In genomic region chr13:112795277-112795676, GRCh38 we compare ENCODE assay signal across 24 cellular contexts.
"Had no signal": no experiment of that assay in that cellular context is flagged by ENCODE, and none has a peak within 500 bp of the region (broad histone marks: within the 10 kb centered on the region; RNA-seq: fewer than 3 reads in every experiment).

No MANE protein-coding gene starts in this region.

- FAIRE-seq: islet of Langerhans, urothelium cell line had no signal

- H3K4me1 ChIP-seq: neural progenitor cell, parathyroid adenoma, psoas muscle, transverse colon had no signal

- H3K9me3 ChIP-seq: neutrophil, psoas muscle, transverse colon, upper lobe of right lung had no signal

- ATAC-seq: natural killer cell; psoas muscle; right cardiac atrium; sciatic nerve; stimulated activated naive B cell treated with anti-CD40 and anti-IgM and Interleukin-4, amounts not matched to agents 10 μg/mL and 1 μg/mL and 100 μg/mL, for 72 hours; stimulated activated naive CD8-positive, alpha-beta T cell treated with anti-CD3 and anti-CD28 coated beads, Interleukin-15, Interleukin-2, amounts not matched to agents 100 U/mL and 50 U/mL, for 24 hours; upper lobe of right lung had no signal

- H3K27me3 ChIP-seq: neural progenitor cell, neutrophil, transverse colon, upper lobe of right lung had no signal

- H3K4me3 ChIP-seq: neural progenitor cell, psoas muscle, skin epidermis, transverse colon, upper lobe of right lung had no signal

- H3K4me2 ChIP-seq: neural progenitor cell had no signal

- H3K9ac ChIP-seq: neural progenitor cell, parathyroid adenoma had no signal

- H2AFZ ChIP-seq: neural progenitor cell, parathyroid adenoma had no signal

- DNase-seq: head of caudate nucleus; hypothalamus; immature natural killer cell; naive B cell; natural killer cell; nephron progenitor cell; occipital lobe; psoas muscle; right cardiac atrium; stimulated activated CD4-positive, alpha-beta T cell treated with anti-CD3 and anti-CD28 coated beads, Interleukin-12 subunit alpha, Interleukin-12 subunit beta, amount 100 ng/mL, for 4 hours; stimulated activated CD4-positive, alpha-beta T cell treated with anti-CD3 and anti-CD28 coated beads, Interleukin-15, amount 100 ng/mL, for 24 hours; stimulated activated CD4-positive, alpha-beta T cell treated with anti-CD3 and anti-CD28 coated beads, Interleukin-2, amount 100 ng/mL, for 24 hours; stimulated activated CD4-positive, alpha-beta T cell treated with anti-CD3 and anti-CD28 coated beads, Interleukin-4, amount 100 ng/mL, for 1 hour; stimulated activated naive B cell treated with anti-CD40 and anti-IgM and Interleukin-4, amounts not matched to agents 10 μg/mL and 1 μg/mL and 100 μg/mL, for 72 hours; stimulated activated naive CD8-positive, alpha-beta T cell treated with anti-CD3 and anti-CD28 coated beads, Interleukin-15, Interleukin-2, amounts not matched to agents 100 U/mL and 50 U/mL, for 24 hours; transverse colon; upper lobe of right lung had no signal

- H3K27ac ChIP-seq: neural progenitor cell, neutrophil, parathyroid adenoma, psoas muscle, skin epidermis, transverse colon had no signal

- H3K79me2 ChIP-seq: parathyroid adenoma had no signal

- H3K36me3 ChIP-seq: neural progenitor cell, transverse colon had no signal
